ENCODE assay signal across 9 cellular contexts in genomic region chr2:144333144-144333555, GRCh38.
A peak's percentile ranks its signal among the peaks of the same experiment; 100 is the strongest.
DNase-seq lines count a peak whose midpoint lies in the region; ATAC-seq, FAIRE-seq and TF ChIP-seq lines count a peak whose summit lies in the region.
"Had no signal": no experiment of that assay in that cellular context is flagged by ENCODE, and none has a peak within 500 bp of the region (broad histone marks: within the 10 kb centered on the region; RNA-seq: fewer than 3 reads in every experiment).

No MANE protein-coding gene starts in this region.

- H3K79me2 ChIP-seq in PC-9 (ENCODE audit: low read depth): peaks cover 17% of the 10 kb centered on the region; the same call in 1 of the 2 replicates
- H3K79me2 ChIP-seq in endothelial cell of umbilical vein (ENCODE audit: control insufficient read depth, insufficient read depth, low read length): peaks cover 6% of the 10 kb centered on the region

- peaks cover 10% of the 10 kb centered on the region for H3K4me1 Mint-ChIP-seq in Calu3 (ENCODE audit: low read depth, unreplicated experiment)

- H3K27ac Mint-ChIP-seq in Calu3 (ENCODE audit: unreplicated experiment): peak overlapping the region; percentile 96

- H4K20me1 ChIP-seq in PC-9 (ENCODE audit: insufficient read depth) (no peaks in the 10 kb centered on the region), endothelial cell of umbilical vein (replicated peaks; ENCODE audit: control insufficient read depth, extremely low read depth, insufficient read depth, low read length) (no peaks in the 10 kb centered on the region)

- peak overlapping the region; percentile 83 for H3K9ac ChIP-seq in endothelial cell of umbilical vein (replicated peaks; ENCODE audit: extremely low read depth, insufficient read depth, low read length)

- CTCF ChIA-PET in Calu3 (lab: Charles Lee) (no interaction called here), PC-9 (lab: Charles Lee) (no interaction called here), endothelial cell of umbilical vein (lab: Charles Lee) (interaction anchor here (2.4 kb wide), 1 partner anchor 17 kb away, joined by 5 read pairs; no protein-coding TSS in a partner anchor)

- no peaks in the 10 kb centered on the region for H3K36me3 ChIP-seq in PC-9 (ENCODE audit: low read depth)
- H3K36me3 ChIP-seq in endothelial cell of umbilical vein (ENCODE audit: control insufficient read depth in 2 of 2, extremely low read depth in 1 of 2, insufficient read depth in 2 of 2, low read length in 2 of 2): no peaks in the 10 kb centered on the region
- H3K36me3 ChIP-seq in pancreas: no peaks in the 10 kb centered on the region

- POLR2A ChIA-PET in PC-9 (lab: Charles Lee; ENCODE audit: unreplicated experiment) (no interaction called here), endothelial cell of umbilical vein (lab: Charles Lee) (no interaction called here)

- DNase-seq in Calu3 (no peak), PC-9 (no peak), endothelial cell of umbilical vein (ENCODE audit: low read depth, low spot score) (no peak), pancreas (no peak), HTR-8/SVneo (ENCODE audit: insufficient read length, low spot score) (no peak), SIG-M5 treated with dmso at 0.1 percent for 504 hours (lab: John Stamatoyannopoulos, UW; ENCODE audit: unreplicated experiment) (no peak)

- BruUV-seq in Calu3 (replicated peaks; lab: Mats Ljungman, UMichigan) (no TSS peak), PC-9 (replicated peaks; lab: Mats Ljungman, UMichigan) (no TSS peak), endothelial cell of umbilical vein (replicated peaks; lab: Mats Ljungman, UMichigan) (no TSS peak)

- no peaks in the 10 kb centered on the region for H3K9me3 ChIP-seq in PC-9 (ENCODE audit: insufficient read depth, low read depth)
- H3K9me3 ChIP-seq in endothelial cell of umbilical vein (replicated peaks; ENCODE audit: control insufficient read depth, insufficient read depth, low read length): no peaks in the 10 kb centered on the region
- no peaks in the 10 kb centered on the region for H3K9me3 ChIP-seq in pancreas
- H3K9me3 ChIP-seq: SJSA1 had no signal

- H3K4me3 ChIP-seq in PC-9 (peak overlapping the region; percentile 63; the same call in 1 of the 2 replicates), endothelial cell of umbilical vein (replicated peaks in 1 of 3; ENCODE audit: insufficient read depth in 1 of 3, low read depth in 1 of 3, low read length in 3 of 3) (peak overlapping the region in 2 of 3 experiments; percentile 49 to 60), pancreas (peak overlapping the region in 3 of 4 donors; percentile 5 to 90 (median 87))

- no peak for TF ChIP-seq POLR2A in endothelial cell of umbilical vein (IDR thresholded peaks at IDR 0.05; ENCODE audit: low read depth, low read length)

- H3K9me2 ChIP-seq in PC-9 (ENCODE audit: insufficient read depth): no peaks in the 10 kb centered on the region

- no peaks in the 10 kb centered on the region for H3K27me3 Mint-ChIP-seq in Calu3 (ENCODE audit: unreplicated experiment)

- 60 to 64% methylated on average over 9 of the region's 9 CpGs for WGBS in pancreas, 2 donors

- H3K36me3 Mint-ChIP-seq in Calu3 (ENCODE audit: insufficient read depth, unreplicated experiment): peaks cover 24% of the 10 kb centered on the region

- H3K9me3 Mint-ChIP-seq in Calu3 (ENCODE audit: low read depth, unreplicated experiment): no peaks in the 10 kb centered on the region

- no peaks in the 10 kb centered on the region for H3K9me1 ChIP-seq in endothelial cell of umbilical vein (replicated peaks; ENCODE audit: control insufficient read depth, extremely low read depth, insufficient read depth, low read length)

- ATAC-seq in pancreas (no peak), HG03097 (IDR thresholded peaks at IDR 0.05; ENCODE audit: low FRiP score, unreplicated experiment) (no peak), esophagus mucosa (no peak)

- H3K27ac ChIP-seq in PC-9 (peak overlapping the region; percentile 66), endothelial cell of umbilical vein (ENCODE audit: insufficient read depth, low read depth, low read length) (peak overlapping the region; percentile 45), pancreas (peak overlapping the region; percentile 75 to 85 (median 81))
- H3K27ac ChIP-seq: SJSA1 had no signal

- H3K4me3 Mint-ChIP-seq in Calu3 (ENCODE audit: low read depth, unreplicated experiment): peak overlapping the region; percentile 79

- H3K27me3 ChIP-seq in PC-9 (ENCODE audit: insufficient read depth, low read depth) (no peaks in the 10 kb centered on the region), endothelial cell of umbilical vein (ENCODE audit: control insufficient read depth in 2 of 2, insufficient read depth in 2 of 2, low read length in 2 of 2) (no peaks in the 10 kb centered on the region), pancreas (no peaks in the 10 kb centered on the region)
- H3K27me3 ChIP-seq: SJSA1 had no signal

- H2AFZ ChIP-seq in PC-9 (peak overlapping the region; percentile 99), endothelial cell of umbilical vein (ENCODE audit: low read depth, low read length) (peak overlapping the region; percentile 100)

- dilution Hi-C loops in endothelial cell of umbilical vein (cut with MboI; ENCODE audit: extremely low pct_ligation_motif_present, low sequenced_read_pairs): no loop called here

- TF ChIP-seq CTCF in Calu3 (IDR thresholded peaks at IDR 0.05; ENCODE audit: unreplicated experiment) (no peak), PC-9 (conservative IDR thresholded peaks at IDR 0.05) (no peak), endothelial cell of umbilical vein (IDR thresholded peaks at IDR 0.05; ENCODE audit: extremely low read depth in 1 of 2, insufficient read depth in 1 of 2, low read depth in 1 of 2, low read length in 2 of 2) (no peak), pancreas (IDR thresholded peaks at IDR 0.05) (no peak)

- intact Hi-C loops in Calu3 (cut with micrococcal nuclease; ENCODE audit: unreplicated experiment): loop anchor here (5.0 kb wide), 1 partner anchor 396 kb away; no protein-coding TSS in a partner anchor
- intact Hi-C loops in PC-9 (cut with micrococcal nuclease; ENCODE audit: unreplicated experiment): no loop called here
- intact Hi-C loops in endothelial cell of umbilical vein (cut with micrococcal nuclease): loop anchor here (2.0 to 5.0 kb wide), 4 partner anchors 94 to 1419 kb away; no protein-coding TSS in a partner anchor
- intact Hi-C loops in pancreas (cut with DNase I): no loop called here

- FAIRE-seq in endothelial cell of umbilical vein (lab: Jason Lieb, UNC): no peak
- FAIRE-seq in pancreas (lab: Jason Lieb, UNC): no peak
- FAIRE-seq in HTR-8/SVneo (lab: Jason Lieb, UNC): no peak

- peaks cover 17% of the 10 kb centered on the region; the same call in 1 of the 2 replicates for H3F3A ChIP-seq in PC-9 (ENCODE audit: insufficient read depth, low read depth)

- H3K4me1 ChIP-seq in PC-9 (replicated peaks; ENCODE audit: insufficient read depth) (peaks cover 18% of the 10 kb centered on the region), endothelial cell of umbilical vein (ENCODE audit: control insufficient read depth, extremely low read depth, insufficient read depth, low read length) (peaks cover 15% of the 10 kb centered on the region), pancreas (no peaks in the 10 kb centered on the region)

- H3K4me2 ChIP-seq in PC-9 (peak overlapping the region; percentile 95), endothelial cell of umbilical vein (ENCODE audit: insufficient read depth, low read length) (peak overlapping the region; percentile 85)

TF ChIP-seq in endothelial cell of umbilical vein, 7 proteins besides CTCF, POLR2A, EP300 and RAD21:
- TF ChIP-seq FOS (IDR thresholded peaks at IDR 0.05; ENCODE audit: borderline replicate concordance, insufficient read depth, low read length): no peak
- no peak for TF ChIP-seq EZH2 (IDR thresholded peaks at IDR 0.05; ENCODE audit: borderline replicate concordance, low read depth, low read length, severe bottlenecking)
- TF ChIP-seq POLR2AphosphoS5 (IDR thresholded peaks at IDR 0.05; ENCODE audit: insufficient read depth, low read depth, low read length): no peak
- no peak for TF ChIP-seq MYC (IDR thresholded peaks at IDR 0.05; ENCODE audit: low read depth, low read length)
- TF ChIP-seq GATA2 (IDR thresholded peaks at IDR 0.05; ENCODE audit: insufficient read depth, insufficient read length, low read depth, low read length): no peak

Comparison
In these comparisons a context has a peak if more than half of its experiments do, and no peak if none do; other contexts are left out.
1. intact Hi-C loops: an anchor here in Calu3 (5.0 kb wide) and endothelial cell of umbilical vein (2.0 to 5.0 kb wide); none called in PC-9 and pancreas.